ENCODE assay signal across 1 cellular context in genomic region chr2:11208083-11208482, GRCh38.
TF ChIP-seq lines count a peak whose summit lies in the region.

No MANE protein-coding gene starts in this region.

TF ChIP-seq in K562, 482 proteins besides CTCF, POLR2A, EP300 and RAD21 (continued from another document):
- TF ChIP-seq HMGXB4 (CRISPR knock-in tag; IDR thresholded peaks at IDR 0.05) (no peak), CREB5 (CRISPR knock-in tag; IDR thresholded peaks at IDR 0.05) (no peak), DACH1 (IDR thresholded peaks at IDR 0.05; ENCODE audit: partially characterized antibody) (peak; percentile 89), DIDO1 (tag; IDR thresholded peaks at IDR 0.05; ENCODE audit: low read depth) (no peak), BCOR (IDR thresholded peaks at IDR 0.05) (no peak), ZNF785 (CRISPR knock-in tag; IDR thresholded peaks at IDR 0.05) (no peak), BRCA1 (IDR thresholded peaks at IDR 0.05) (no peak), BRCA1 (CRISPR knock-in tag; IDR thresholded peaks at IDR 0.05) (no peak)
